ENCODE assay signal across 1 cellular context in genomic region chr9:133148351-133149129, GRCh38.
TF ChIP-seq lines count a peak whose summit lies in the region.

No MANE protein-coding gene starts in this region.

TF ChIP-seq in K562, 482 proteins besides CTCF, POLR2A, EP300 and RAD21 (continued from another document and continues in another):
- TF ChIP-seq, protein P1, sequence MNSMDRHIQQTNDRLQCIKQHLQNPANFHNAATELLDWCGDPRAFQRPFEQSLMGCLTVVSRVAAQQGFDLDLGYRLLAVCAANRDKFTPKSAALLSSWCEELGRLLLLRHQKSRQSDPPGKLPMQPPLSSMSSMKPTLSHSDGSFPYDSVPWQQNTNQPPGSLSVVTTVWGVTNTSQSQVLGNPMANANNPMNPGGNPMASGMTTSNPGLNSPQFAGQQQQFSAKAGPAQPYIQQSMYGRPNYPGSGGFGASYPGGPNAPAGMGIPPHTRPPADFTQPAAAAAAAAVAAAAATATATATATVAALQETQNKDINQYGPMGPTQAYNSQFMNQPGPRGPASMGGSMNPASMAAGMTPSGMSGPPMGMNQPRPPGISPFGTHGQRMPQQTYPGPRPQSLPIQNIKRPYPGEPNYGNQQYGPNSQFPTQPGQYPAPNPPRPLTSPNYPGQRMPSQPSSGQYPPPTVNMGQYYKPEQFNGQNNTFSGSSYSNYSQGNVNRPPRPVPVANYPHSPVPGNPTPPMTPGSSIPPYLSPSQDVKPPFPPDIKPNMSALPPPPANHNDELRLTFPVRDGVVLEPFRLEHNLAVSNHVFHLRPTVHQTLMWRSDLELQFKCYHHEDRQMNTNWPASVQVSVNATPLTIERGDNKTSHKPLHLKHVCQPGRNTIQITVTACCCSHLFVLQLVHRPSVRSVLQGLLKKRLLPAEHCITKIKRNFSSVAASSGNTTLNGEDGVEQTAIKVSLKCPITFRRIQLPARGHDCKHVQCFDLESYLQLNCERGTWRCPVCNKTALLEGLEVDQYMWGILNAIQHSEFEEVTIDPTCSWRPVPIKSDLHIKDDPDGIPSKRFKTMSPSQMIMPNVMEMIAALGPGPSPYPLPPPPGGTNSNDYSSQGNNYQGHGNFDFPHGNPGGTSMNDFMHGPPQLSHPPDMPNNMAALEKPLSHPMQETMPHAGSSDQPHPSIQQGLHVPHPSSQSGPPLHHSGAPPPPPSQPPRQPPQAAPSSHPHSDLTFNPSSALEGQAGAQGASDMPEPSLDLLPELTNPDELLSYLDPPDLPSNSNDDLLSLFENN (IDR thresholded peaks at IDR 0.05; ENCODE audit: low read depth in 2 of 2, low read length in 2 of 2): no peak
- TF ChIP-seq THAP7 (CRISPR knock-in tag; IDR thresholded peaks at IDR 0.05) (no peak), ZNF316 (IDR thresholded peaks at IDR 0.05) (no peak), ADNP (tag; IDR thresholded peaks at IDR 0.05) (no peak), GATAD2B (IDR thresholded peaks at IDR 0.05; ENCODE audit: borderline replicate concordance) (no peak), ZEB2 (IDR thresholded peaks at IDR 0.05) (no peak), ZNF263 (CRISPR knock-in tag; IDR thresholded peaks at IDR 0.05; ENCODE audit: borderline replicate concordance) (no peak), FIP1L1 (IDR thresholded peaks at IDR 0.05; ENCODE audit: low read depth, low read length, poor library complexity, severe bottlenecking) (no peak), ZBTB26 (CRISPR knock-in tag; IDR thresholded peaks at IDR 0.05) (no peak), LEF1 (IDR thresholded peaks at IDR 0.05) (no peak), C11orf30 (IDR thresholded peaks at IDR 0.05; ENCODE audit: low read depth) (no peak), PTTG1 (tag; IDR thresholded peaks at IDR 0.05; ENCODE audit: low read depth) (no peak), GTF2E2 (tag; IDR thresholded peaks at IDR 0.05) (no peak), NFE2L1 (tag; IDR thresholded peaks at IDR 0.05; ENCODE audit: borderline replicate concordance, low read depth) (no peak), PURB (CRISPR knock-in tag; IDR thresholded peaks at IDR 0.05; ENCODE audit: low read depth) (no peak), ZNF384 (IDR thresholded peaks at IDR 0.05; ENCODE audit: low read depth, low read length) (no peak), NKRF (IDR thresholded peaks at IDR 0.05; ENCODE audit: borderline replicate concordance) (peak; percentile 36; the same call in 1 of the 2 replicates), ZBTB8A (IDR thresholded peaks at IDR 0.05; ENCODE audit: partially characterized antibody) (no peak), GATAD2A (IDR thresholded peaks at IDR 0.05) (0 out of 2 replicates have a peak, but pooled peaks have one; percentile 42), ZC3H4 (CRISPR knock-in tag; IDR thresholded peaks at IDR 0.05; ENCODE audit: borderline replicate concordance) (peak; percentile 82; the same call in 1 of the 2 replicates), RB1 (IDR thresholded peaks at IDR 0.05; ENCODE audit: low read depth) (no peak; the same call in 1 of the 2 replicates), RBM22 (IDR thresholded peaks at IDR 0.05; ENCODE audit: low read depth, low read length, poor library complexity, severe bottlenecking) (peak; percentile 80), RUNX1 (IDR thresholded peaks at IDR 0.05; ENCODE audit: low read depth) (no peak), GABPB2 (CRISPR knock-in tag; conservative IDR thresholded peaks at IDR 0.05) (no peak), SETDB1 (IDR thresholded peaks at IDR 0.05; ENCODE audit: low read length) (no peak), SMC3 (conservative IDR thresholded peaks at IDR 0.05; ENCODE audit: insufficient read depth, low read depth, low read length) (no peak), SAFB2 (IDR thresholded peaks at IDR 0.05; ENCODE audit: borderline replicate concordance, low read depth, low read length, severe bottlenecking) (no peak), ZNF3 (CRISPR knock-in tag; IDR thresholded peaks at IDR 0.05) (no peak), CBX1 (IDR thresholded peaks at IDR 0.05; ENCODE audit: low read depth) (no peak), SIN3A (IDR thresholded peaks at IDR 0.05; ENCODE audit: borderline replicate concordance in 2 of 2, control insufficient read depth in 1 of 2, low read depth in 2 of 2, low read length in 2 of 2) (peak in 1 of 2 experiments; percentile 23; a peak in 2 of 4 replicates), ZNF445 (CRISPR knock-in tag; IDR thresholded peaks at IDR 0.05; ENCODE audit: low read depth) (no peak), ZNF24 (IDR thresholded peaks at IDR 0.05) (no peak), CHD4 (IDR thresholded peaks at IDR 0.05; ENCODE audit: insufficient read depth, insufficient replicate concordance, low read depth, low read length, poor library complexity, severe bottlenecking) (no peak), SPI1 (IDR thresholded peaks at IDR 0.05; ENCODE audit: borderline replicate concordance, low read depth, low read length) (peak; percentile 30; the same call in 1 of the 2 replicates)
- TF ChIP-seq, protein P2, sequence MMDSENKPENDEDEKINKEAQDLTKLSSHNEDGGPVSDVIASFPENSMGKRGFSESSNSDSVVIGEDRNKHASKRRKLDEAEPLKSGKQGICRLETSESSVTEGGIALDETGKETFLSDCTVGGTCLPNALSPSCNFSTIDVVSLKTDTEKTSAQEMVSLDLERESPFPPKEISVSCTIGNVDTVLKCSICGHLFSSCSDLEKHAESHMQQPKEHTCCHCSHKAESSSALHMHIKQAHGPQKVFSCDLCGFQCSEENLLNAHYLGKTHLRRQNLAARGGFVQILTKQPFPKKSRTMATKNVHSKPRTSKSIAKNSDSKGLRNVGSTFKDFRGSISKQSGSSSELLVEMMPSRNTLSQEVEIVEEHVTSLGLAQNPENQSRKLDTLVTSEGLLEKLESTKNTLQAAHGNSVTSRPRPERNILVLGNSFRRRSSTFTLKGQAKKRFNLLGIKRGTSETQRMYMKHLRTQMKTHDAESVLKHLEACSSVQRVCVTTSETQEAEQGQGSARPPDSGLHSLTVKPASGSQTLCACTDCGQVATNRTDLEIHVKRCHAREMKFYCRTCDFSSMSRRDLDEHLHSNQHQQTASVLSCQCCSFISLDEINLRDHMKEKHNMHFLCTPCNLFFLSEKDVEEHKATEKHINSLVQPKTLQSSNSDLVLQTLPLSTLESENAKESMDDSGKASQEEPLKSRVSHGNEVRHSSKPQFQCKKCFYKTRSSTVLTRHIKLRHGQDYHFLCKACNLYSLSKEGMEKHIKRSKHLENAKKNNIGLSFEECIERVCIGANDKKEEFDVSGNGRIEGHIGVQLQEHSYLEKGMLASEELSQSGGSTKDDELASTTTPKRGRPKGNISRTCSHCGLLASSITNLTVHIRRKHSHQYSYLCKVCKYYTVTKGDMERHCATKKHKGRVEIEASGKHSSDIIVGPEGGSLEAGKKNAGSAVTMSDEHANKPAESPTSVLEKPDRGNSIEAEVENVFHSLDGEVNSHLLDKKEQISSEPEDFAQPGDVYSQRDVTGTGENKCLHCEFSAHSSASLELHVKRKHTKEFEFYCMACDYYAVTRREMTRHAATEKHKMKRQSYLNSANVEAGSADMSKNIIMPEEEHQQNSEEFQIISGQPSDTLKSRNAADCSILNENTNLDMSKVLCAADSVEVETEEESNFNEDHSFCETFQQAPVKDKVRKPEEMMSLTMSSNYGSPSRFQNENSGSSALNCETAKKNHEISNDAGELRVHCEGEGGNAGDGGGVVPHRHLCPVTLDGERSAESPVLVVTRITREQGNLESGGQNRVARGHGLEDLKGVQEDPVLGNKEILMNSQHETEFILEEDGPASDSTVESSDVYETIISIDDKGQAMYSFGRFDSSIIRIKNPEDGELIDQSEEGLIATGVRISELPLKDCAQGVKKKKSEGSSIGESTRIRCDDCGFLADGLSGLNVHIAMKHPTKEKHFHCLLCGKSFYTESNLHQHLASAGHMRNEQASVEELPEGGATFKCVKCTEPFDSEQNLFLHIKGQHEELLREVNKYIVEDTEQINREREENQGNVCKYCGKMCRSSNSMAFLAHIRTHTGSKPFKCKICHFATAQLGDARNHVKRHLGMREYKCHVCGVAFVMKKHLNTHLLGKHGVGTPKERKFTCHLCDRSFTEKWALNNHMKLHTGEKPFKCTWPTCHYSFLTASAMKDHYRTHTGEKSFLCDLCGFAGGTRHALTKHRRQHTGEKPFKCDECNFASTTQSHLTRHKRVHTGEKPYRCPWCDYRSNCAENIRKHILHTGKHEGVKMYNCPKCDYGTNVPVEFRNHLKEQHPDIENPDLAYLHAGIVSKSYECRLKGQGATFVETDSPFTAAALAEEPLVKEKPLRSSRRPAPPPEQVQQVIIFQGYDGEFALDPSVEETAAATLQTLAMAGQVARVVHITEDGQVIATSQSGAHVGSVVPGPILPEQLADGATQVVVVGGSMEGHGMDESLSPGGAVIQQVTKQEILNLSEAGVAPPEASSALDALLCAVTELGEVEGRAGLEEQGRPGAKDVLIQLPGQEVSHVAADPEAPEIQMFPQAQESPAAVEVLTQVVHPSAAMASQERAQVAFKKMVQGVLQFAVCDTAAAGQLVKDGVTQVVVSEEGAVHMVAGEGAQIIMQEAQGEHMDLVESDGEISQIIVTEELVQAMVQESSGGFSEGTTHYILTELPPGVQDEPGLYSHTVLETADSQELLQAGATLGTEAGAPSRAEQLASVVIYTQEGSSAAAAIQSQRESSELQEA (IDR thresholded peaks at IDR 0.05; ENCODE audit: low read depth): no peak
- TF ChIP-seq, protein P3, sequence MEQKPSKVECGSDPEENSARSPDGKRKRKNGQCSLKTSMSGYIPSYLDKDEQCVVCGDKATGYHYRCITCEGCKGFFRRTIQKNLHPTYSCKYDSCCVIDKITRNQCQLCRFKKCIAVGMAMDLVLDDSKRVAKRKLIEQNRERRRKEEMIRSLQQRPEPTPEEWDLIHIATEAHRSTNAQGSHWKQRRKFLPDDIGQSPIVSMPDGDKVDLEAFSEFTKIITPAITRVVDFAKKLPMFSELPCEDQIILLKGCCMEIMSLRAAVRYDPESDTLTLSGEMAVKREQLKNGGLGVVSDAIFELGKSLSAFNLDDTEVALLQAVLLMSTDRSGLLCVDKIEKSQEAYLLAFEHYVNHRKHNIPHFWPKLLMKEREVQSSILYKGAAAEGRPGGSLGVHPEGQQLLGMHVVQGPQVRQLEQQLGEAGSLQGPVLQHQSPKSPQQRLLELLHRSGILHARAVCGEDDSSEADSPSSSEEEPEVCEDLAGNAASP (IDR thresholded peaks at IDR 0.05): no peak
- TF ChIP-seq, protein P4, sequence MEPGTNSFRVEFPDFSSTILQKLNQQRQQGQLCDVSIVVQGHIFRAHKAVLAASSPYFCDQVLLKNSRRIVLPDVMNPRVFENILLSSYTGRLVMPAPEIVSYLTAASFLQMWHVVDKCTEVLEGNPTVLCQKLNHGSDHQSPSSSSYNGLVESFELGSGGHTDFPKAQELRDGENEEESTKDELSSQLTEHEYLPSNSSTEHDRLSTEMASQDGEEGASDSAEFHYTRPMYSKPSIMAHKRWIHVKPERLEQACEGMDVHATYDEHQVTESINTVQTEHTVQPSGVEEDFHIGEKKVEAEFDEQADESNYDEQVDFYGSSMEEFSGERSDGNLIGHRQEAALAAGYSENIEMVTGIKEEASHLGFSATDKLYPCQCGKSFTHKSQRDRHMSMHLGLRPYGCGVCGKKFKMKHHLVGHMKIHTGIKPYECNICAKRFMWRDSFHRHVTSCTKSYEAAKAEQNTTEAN (CRISPR knock-in tag; IDR thresholded peaks at IDR 0.05): 0 out of 2 replicates have a peak, but pooled peaks have one; percentile 27
